ENCODE assay signal across 26 cellular contexts in the genomic region with DNA sequence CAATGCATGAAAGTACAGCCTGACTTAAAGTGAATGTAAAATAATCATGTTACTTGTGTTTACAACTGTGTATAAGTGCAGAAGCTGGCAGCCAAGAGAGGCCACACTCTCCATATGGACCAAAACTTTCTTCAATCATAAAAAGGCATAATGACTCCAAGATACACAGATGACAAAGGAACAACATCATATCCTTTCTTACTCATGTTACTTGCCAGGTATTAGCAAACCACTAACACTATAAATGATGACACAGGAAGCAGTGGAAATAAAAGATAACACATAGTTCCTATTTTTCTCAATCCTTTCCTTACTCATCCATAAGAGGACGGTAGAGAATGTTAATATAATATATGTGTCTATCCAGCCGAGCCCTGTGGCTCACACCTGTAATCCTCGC.
"Had no signal": no experiment of that assay in that cellular context is flagged by ENCODE, and none has a peak within 500 bp of the region (broad histone marks: within the 10 kb centered on the region; RNA-seq: fewer than 3 reads in every experiment).

No MANE protein-coding gene starts in this region.

- FAIRE-seq: TTC549 had no signal

- H3K27me3 Mint-ChIP-seq: activated B cell treated with CpG ODN at 0.5 μM for 24 hours; activated CD4-positive, alpha-beta T cell treated with anti-CD3 and anti-CD28 coated beads for 36 hours; activated naive CD8-positive, alpha-beta T cell; activated T-cell treated with anti-CD3 and anti-CD28 coated beads, Interleukin-2, amount 50 U/mL, for 24 hours; activated T-helper 17 cell treated with anti-CD3 and anti-CD28 coated beads, Interleukin-2, amount 50 U/mL, for 72 hours; stimulated activated naive B cell treated with anti-CD40 and anti-IgM and Interleukin-4, amounts not matched to agents 10 μg/mL and 1 μg/mL and 100 μg/mL, for 72 hours had no signal

- H3K4me3 ChIP-seq: adrenal gland, coronary artery, hepatocyte, lung, prostate gland, transverse colon, vagina had no signal

- H3K27me3 ChIP-seq: adrenal gland, hepatocyte, transverse colon, vagina had no signal

- H3K4me3 Mint-ChIP-seq: activated B cell treated with CpG ODN at 0.5 μM for 24 hours; activated CD4-positive, alpha-beta T cell treated with anti-CD3 and anti-CD28 coated beads for 36 hours; activated naive CD8-positive, alpha-beta T cell; activated T-cell treated with anti-CD3 and anti-CD28 coated beads, Interleukin-2, amount 50 U/mL, for 24 hours; activated T-helper 17 cell treated with anti-CD3 and anti-CD28 coated beads, Interleukin-2, amount 50 U/mL, for 72 hours; immature natural killer cell; natural killer cell; stimulated activated naive B cell treated with anti-CD40 and anti-IgM and Interleukin-4, amounts not matched to agents 10 μg/mL and 1 μg/mL and 100 μg/mL, for 72 hours; T-helper 2 cell treated with Interferon-gamma antibody and Interleukin-4, amounts not matched to agents 5 μg/mL and 100 μg/mL, for 36 hours had no signal

- H3K27ac Mint-ChIP-seq: activated B cell treated with CpG ODN at 0.5 μM for 24 hours; activated CD4-positive, alpha-beta T cell treated with anti-CD3 and anti-CD28 coated beads for 36 hours; activated naive CD8-positive, alpha-beta T cell; activated T-cell treated with anti-CD3 and anti-CD28 coated beads, Interleukin-2, amount 50 U/mL, for 24 hours; activated T-helper 17 cell treated with anti-CD3 and anti-CD28 coated beads, Interleukin-2, amount 50 U/mL, for 72 hours; immature natural killer cell; natural killer cell; stimulated activated naive B cell treated with anti-CD40 and anti-IgM and Interleukin-4, amounts not matched to agents 10 μg/mL and 1 μg/mL and 100 μg/mL, for 72 hours; T-helper 2 cell treated with Interferon-gamma antibody and Interleukin-4, amounts not matched to agents 5 μg/mL and 100 μg/mL, for 36 hours had no signal

- H3K36me3 Mint-ChIP-seq: activated naive CD8-positive, alpha-beta T cell; immature natural killer cell; natural killer cell; stimulated activated naive B cell treated with anti-CD40 and anti-IgM and Interleukin-4, amounts not matched to agents 10 μg/mL and 1 μg/mL and 100 μg/mL, for 72 hours had no signal

- ATAC-seq: activated CD4-positive, alpha-beta T cell treated with anti-CD3 and anti-CD28 coated beads for 36 hours; activated T-helper 17 cell treated with anti-CD3 and anti-CD28 coated beads, Interleukin-2, amount 50 U/mL, for 72 hours; left lobe of liver; natural killer cell; stimulated activated naive B cell treated with anti-CD40 and anti-IgM and Interleukin-4, amounts not matched to agents 10 μg/mL and 1 μg/mL and 100 μg/mL, for 72 hours had no signal

- DNase-seq: activated B cell treated with CpG ODN at 0.5 μM for 24 hours; activated CD4-positive, alpha-beta T cell treated with anti-CD3 and anti-CD28 coated beads for 36 hours; activated CD4-positive, alpha-beta T cell treated with anti-CD3 and anti-CD28 coated beads, Interleukin-2, amount 50 U/mL, for 4 hours; activated CD8-positive, alpha-beta memory T cell treated with anti-CD3 and anti-CD28 coated beads for 24 hours; activated CD8-positive, alpha-beta memory T cell treated with anti-CD3 and anti-CD28 coated beads, Interleukin-2, amount 50 U/mL, for 4 hours; activated T-cell treated with anti-CD3 and anti-CD28 coated beads, Interleukin-2, amount 50 U/mL, for 24 hours; adrenal gland; cerebellar nuclear complex; foreskin melanocyte; immature natural killer cell; midbrain; natural killer cell; stimulated activated CD4-positive, alpha-beta T cell treated with anti-CD3 and anti-CD28 coated beads, Interleukin-2, amount 100 ng/mL, for 48 hours; stimulated activated CD8-positive, alpha-beta memory T cell treated with anti-CD3 and anti-CD28 coated beads, Interleukin-4, amount 100 ng/mL, for 48 hours; stimulated activated naive B cell treated with anti-CD40 and anti-IgM and Interleukin-4, amounts not matched to agents 10 μg/mL and 1 μg/mL and 100 μg/mL, for 72 hours; transverse colon had no signal

- H3K36me3 ChIP-seq: adrenal gland, prostate gland, transverse colon, vagina had no signal

- H3K4me1 Mint-ChIP-seq: activated B cell treated with CpG ODN at 0.5 μM for 24 hours; activated CD4-positive, alpha-beta T cell treated with anti-CD3 and anti-CD28 coated beads for 36 hours; activated T-helper 17 cell treated with anti-CD3 and anti-CD28 coated beads, Interleukin-2, amount 50 U/mL, for 72 hours; immature natural killer cell; natural killer cell; stimulated activated naive B cell treated with anti-CD40 and anti-IgM and Interleukin-4, amounts not matched to agents 10 μg/mL and 1 μg/mL and 100 μg/mL, for 72 hours had no signal
